1 cellular context compared by ENCODE assay signal in the genomic region with DNA sequence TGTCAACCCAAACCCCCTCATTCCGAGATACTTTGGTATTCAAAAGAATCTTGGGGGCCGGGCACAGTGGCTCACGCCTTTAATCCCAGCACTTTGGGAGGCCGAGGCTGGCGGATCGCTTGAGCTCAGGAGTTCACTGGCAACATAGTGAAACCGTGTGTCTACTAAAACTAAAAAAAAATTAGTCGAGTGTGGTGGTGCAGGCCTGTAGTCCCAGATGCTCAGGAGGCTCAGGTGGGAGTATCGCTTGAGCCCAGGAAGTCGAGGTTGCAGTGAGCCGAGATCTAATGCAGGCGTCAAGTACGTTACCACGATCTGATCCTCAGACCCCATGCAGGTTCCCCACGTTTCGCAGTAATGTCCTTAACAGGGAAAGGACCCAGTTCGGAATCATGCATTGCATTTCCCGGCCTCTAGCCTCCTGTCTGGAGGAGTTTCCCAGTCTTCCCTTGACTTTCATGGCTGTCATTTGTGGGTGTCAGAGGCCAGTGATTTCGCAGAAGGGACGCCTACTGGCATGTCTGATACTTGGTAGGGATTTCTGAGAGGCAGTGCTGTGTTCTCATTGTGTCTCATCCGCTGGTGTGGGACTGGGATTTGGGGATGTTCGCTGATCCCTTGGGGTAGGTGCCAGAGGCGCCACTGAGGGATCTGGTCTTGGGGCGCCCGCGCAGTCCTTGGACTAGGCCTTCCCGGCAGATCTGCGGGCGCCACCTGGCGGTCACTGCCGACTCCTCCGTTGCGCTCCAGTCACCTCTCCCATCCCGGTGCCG.
A peak's percentile ranks its signal among the peaks of the same experiment; 100 is the strongest.
TF ChIP-seq lines count a peak whose summit lies in the region.

No MANE protein-coding gene starts in this region.

TF ChIP-seq in HepG2, 621 proteins besides CTCF, POLR2A, EP300 and RAD21 (continued from another document and continues in another):
- TF ChIP-seq PAX8 (CRISPR knock-in tag; IDR thresholded peaks at IDR 0.05; ENCODE audit: borderline replicate concordance) (no peak), ISX (CRISPR knock-in tag; conservative IDR thresholded peaks at IDR 0.05) (no peak), NFKBIZ (CRISPR knock-in tag; IDR thresholded peaks at IDR 0.05) (no peak), ZNF792 (CRISPR knock-in tag; IDR thresholded peaks at IDR 0.05) (peak; percentile 47; the same call in 1 of the 2 replicates), CHD4 (IDR thresholded peaks at IDR 0.05; ENCODE audit: borderline replicate concordance, low read length) (no peak), TBP (CRISPR knock-in tag; IDR thresholded peaks at IDR 0.05) (no peak), ZNF251 (CRISPR knock-in tag; IDR thresholded peaks at IDR 0.05) (no peak), FOXA3 (CRISPR knock-in tag; IDR thresholded peaks at IDR 0.05) (0 out of 2 replicates have a peak, but pooled peaks have one; percentile 17), ZNF816 (CRISPR knock-in tag; IDR thresholded peaks at IDR 0.05; ENCODE audit: borderline replicate concordance) (no peak), MAFF (IDR thresholded peaks at IDR 0.05; ENCODE audit: low read depth, low read length) (no peak), ZNF761 (CRISPR knock-in tag; conservative IDR thresholded peaks at IDR 0.05) (no peak), ZNF501 (CRISPR knock-in tag; IDR thresholded peaks at IDR 0.05) (peak; percentile 21; the same call in 1 of the 2 replicates), ZNF30 (CRISPR knock-in tag; IDR thresholded peaks at IDR 0.05) (no peak), ZNF256 (CRISPR knock-in tag; conservative IDR thresholded peaks at IDR 0.05) (no peak), NFYB (CRISPR knock-in tag; IDR thresholded peaks at IDR 0.05) (0 out of 2 replicates have a peak, but pooled peaks have one; percentile 21), CEBPG (CRISPR knock-in tag; IDR thresholded peaks at IDR 0.05) (no peak), SRF (IDR thresholded peaks at IDR 0.05; ENCODE audit: low read depth, low read length) (no peak), ZNF781 (CRISPR knock-in tag; IDR thresholded peaks at IDR 0.05; ENCODE audit: borderline replicate concordance, not compliant biosample characterization) (no peak), MEIS2 (CRISPR knock-in tag; IDR thresholded peaks at IDR 0.05) (0 out of 2 replicates have a peak, but pooled peaks have one; percentile 20), SMAD9 (CRISPR knock-in tag; IDR thresholded peaks at IDR 0.05) (no peak)
- TF ChIP-seq, protein P1, sequence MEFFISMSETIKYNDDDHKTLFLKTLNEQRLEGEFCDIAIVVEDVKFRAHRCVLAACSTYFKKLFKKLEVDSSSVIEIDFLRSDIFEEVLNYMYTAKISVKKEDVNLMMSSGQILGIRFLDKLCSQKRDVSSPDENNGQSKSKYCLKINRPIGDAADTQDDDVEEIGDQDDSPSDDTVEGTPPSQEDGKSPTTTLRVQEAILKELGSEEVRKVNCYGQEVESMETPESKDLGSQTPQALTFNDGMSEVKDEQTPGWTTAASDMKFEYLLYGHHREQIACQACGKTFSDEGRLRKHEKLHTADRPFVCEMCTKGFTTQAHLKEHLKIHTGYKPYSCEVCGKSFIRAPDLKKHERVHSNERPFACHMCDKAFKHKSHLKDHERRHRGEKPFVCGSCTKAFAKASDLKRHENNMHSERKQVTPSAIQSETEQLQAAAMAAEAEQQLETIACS (CRISPR knock-in tag; IDR thresholded peaks at IDR 0.05) = peak; percentile 45; the same call in 1 of the 2 replicates
- TF ChIP-seq, protein P2, sequence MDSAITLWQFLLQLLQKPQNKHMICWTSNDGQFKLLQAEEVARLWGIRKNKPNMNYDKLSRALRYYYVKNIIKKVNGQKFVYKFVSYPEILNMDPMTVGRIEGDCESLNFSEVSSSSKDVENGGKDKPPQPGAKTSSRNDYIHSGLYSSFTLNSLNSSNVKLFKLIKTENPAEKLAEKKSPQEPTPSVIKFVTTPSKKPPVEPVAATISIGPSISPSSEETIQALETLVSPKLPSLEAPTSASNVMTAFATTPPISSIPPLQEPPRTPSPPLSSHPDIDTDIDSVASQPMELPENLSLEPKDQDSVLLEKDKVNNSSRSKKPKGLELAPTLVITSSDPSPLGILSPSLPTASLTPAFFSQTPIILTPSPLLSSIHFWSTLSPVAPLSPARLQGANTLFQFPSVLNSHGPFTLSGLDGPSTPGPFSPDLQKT (CRISPR knock-in tag; IDR thresholded peaks at IDR 0.05; ENCODE audit: borderline replicate concordance) = no peak
- TF ChIP-seq, protein P3, sequence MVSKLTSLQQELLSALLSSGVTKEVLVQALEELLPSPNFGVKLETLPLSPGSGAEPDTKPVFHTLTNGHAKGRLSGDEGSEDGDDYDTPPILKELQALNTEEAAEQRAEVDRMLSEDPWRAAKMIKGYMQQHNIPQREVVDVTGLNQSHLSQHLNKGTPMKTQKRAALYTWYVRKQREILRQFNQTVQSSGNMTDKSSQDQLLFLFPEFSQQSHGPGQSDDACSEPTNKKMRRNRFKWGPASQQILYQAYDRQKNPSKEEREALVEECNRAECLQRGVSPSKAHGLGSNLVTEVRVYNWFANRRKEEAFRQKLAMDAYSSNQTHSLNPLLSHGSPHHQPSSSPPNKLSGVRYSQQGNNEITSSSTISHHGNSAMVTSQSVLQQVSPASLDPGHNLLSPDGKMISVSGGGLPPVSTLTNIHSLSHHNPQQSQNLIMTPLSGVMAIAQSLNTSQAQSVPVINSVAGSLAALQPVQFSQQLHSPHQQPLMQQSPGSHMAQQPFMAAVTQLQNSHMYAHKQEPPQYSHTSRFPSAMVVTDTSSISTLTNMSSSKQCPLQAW (CRISPR knock-in tag; IDR thresholded peaks at IDR 0.05) = 0 out of 2 replicates have a peak, but pooled peaks have one; percentile 12
- TF ChIP-seq, protein P4, sequence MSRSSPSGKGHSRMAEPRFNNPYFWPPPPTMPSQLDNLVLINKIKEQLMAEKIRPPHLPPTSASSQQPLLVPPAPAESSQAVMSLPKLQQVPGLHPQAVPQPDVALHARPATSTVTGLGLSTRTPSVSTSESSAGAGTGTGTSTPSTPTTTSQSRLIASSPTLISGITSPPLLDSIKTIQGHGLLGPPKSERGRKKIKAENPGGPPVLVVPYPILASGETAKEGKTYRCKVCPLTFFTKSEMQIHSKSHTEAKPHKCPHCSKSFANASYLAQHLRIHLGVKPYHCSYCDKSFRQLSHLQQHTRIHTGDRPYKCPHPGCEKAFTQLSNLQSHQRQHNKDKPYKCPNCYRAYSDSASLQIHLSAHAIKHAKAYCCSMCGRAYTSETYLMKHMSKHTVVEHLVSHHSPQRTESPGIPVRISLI (CRISPR knock-in tag; IDR thresholded peaks at IDR 0.05; ENCODE audit: borderline replicate concordance) = no peak
- TF ChIP-seq, protein P5, sequence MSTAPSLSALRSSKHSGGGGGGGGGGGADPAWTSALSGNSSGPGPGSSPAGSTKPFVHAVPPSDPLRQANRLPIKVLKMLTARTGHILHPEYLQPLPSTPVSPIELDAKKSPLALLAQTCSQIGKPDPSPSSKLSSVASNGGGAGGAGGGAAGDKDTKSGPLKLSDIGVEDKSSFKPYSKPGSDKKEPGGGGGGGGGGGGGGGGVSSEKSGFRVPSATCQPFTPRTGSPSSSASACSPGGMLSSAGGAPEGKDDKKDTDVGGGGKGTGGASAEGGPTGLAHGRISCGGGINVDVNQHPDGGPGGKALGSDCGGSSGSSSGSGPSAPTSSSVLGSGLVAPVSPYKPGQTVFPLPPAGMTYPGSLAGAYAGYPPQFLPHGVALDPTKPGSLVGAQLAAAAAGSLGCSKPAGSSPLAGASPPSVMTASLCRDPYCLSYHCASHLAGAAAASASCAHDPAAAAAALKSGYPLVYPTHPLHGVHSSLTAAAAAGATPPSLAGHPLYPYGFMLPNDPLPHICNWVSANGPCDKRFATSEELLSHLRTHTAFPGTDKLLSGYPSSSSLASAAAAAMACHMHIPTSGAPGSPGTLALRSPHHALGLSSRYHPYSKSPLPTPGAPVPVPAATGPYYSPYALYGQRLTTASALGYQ (CRISPR knock-in tag; IDR thresholded peaks at IDR 0.05) = no peak
- TF ChIP-seq, protein P6, sequence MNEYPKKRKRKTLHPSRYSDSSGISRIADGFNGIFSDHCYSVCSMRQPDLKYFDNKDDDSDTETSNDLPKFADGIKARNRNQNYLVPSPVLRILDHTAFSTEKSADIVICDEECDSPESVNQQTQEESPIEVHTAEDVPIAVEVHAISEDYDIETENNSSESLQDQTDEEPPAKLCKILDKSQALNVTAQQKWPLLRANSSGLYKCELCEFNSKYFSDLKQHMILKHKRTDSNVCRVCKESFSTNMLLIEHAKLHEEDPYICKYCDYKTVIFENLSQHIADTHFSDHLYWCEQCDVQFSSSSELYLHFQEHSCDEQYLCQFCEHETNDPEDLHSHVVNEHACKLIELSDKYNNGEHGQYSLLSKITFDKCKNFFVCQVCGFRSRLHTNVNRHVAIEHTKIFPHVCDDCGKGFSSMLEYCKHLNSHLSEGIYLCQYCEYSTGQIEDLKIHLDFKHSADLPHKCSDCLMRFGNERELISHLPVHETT (CRISPR knock-in tag; conservative IDR thresholded peaks at IDR 0.05) = no peak
- TF ChIP-seq, protein P7, sequence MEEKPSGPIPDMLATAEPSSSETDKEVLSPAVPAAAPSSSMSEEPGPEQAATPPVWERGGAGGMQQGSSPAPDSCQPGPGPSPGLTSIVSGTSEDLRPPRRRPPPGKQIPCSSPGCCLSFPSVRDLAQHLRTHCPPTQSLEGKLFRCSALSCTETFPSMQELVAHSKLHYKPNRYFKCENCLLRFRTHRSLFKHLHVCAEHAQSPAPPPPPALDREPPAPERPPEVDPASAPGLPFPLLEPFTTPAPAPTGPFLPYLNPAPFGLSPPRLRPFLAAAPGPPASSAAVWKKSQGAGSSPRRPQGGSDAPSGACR (CRISPR knock-in tag; IDR thresholded peaks at IDR 0.05) = no peak
- TF ChIP-seq, protein P8, sequence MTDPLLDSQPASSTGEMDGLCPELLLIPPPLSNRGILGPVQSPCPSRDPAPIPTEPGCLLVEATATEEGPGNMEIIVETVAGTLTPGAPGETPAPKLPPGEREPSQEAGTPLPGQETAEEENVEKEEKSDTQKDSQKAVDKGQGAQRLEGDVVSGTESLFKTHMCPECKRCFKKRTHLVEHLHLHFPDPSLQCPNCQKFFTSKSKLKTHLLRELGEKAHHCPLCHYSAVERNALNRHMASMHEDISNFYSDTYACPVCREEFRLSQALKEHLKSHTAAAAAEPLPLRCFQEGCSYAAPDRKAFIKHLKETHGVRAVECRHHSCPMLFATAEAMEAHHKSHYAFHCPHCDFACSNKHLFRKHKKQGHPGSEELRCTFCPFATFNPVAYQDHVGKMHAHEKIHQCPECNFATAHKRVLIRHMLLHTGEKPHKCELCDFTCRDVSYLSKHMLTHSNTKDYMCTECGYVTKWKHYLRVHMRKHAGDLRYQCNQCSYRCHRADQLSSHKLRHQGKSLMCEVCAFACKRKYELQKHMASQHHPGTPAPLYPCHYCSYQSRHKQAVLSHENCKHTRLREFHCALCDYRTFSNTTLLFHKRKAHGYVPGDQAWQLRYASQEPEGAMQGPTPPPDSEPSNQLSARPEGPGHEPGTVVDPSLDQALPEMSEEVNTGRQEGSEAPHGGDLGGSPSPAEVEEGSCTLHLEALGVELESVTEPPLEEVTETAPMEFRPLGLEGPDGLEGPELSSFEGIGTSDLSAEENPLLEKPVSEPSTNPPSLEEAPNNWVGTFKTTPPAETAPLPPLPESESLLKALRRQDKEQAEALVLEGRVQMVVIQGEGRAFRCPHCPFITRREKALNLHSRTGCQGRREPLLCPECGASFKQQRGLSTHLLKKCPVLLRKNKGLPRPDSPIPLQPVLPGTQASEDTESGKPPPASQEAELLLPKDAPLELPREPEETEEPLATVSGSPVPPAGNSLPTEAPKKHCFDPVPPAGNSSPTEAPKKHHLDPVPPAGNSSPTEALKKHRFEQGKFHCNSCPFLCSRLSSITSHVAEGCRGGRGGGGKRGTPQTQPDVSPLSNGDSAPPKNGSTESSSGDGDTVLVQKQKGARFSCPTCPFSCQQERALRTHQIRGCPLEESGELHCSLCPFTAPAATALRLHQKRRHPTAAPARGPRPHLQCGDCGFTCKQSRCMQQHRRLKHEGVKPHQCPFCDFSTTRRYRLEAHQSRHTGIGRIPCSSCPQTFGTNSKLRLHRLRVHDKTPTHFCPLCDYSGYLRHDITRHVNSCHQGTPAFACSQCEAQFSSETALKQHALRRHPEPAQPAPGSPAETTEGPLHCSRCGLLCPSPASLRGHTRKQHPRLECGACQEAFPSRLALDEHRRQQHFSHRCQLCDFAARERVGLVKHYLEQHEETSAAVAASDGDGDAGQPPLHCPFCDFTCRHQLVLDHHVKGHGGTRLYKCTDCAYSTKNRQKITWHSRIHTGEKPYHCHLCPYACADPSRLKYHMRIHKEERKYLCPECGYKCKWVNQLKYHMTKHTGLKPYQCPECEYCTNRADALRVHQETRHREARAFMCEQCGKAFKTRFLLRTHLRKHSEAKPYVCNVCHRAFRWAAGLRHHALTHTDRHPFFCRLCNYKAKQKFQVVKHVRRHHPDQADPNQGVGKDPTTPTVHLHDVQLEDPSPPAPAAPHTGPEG (CRISPR knock-in tag; IDR thresholded peaks at IDR 0.05) = peak; percentile 50; the same call in 1 of the 2 replicates
- TF ChIP-seq, protein P9, sequence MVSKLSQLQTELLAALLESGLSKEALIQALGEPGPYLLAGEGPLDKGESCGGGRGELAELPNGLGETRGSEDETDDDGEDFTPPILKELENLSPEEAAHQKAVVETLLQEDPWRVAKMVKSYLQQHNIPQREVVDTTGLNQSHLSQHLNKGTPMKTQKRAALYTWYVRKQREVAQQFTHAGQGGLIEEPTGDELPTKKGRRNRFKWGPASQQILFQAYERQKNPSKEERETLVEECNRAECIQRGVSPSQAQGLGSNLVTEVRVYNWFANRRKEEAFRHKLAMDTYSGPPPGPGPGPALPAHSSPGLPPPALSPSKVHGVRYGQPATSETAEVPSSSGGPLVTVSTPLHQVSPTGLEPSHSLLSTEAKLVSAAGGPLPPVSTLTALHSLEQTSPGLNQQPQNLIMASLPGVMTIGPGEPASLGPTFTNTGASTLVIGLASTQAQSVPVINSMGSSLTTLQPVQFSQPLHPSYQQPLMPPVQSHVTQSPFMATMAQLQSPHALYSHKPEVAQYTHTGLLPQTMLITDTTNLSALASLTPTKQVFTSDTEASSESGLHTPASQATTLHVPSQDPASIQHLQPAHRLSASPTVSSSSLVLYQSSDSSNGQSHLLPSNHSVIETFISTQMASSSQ (IDR thresholded peaks at IDR 0.05; ENCODE audit: low read depth) = no peak
- TF ChIP-seq, protein P9 (CRISPR knock-in tag; IDR thresholded peaks at IDR 0.05; ENCODE audit: borderline replicate concordance) = no peak
- TF ChIP-seq, protein P10, sequence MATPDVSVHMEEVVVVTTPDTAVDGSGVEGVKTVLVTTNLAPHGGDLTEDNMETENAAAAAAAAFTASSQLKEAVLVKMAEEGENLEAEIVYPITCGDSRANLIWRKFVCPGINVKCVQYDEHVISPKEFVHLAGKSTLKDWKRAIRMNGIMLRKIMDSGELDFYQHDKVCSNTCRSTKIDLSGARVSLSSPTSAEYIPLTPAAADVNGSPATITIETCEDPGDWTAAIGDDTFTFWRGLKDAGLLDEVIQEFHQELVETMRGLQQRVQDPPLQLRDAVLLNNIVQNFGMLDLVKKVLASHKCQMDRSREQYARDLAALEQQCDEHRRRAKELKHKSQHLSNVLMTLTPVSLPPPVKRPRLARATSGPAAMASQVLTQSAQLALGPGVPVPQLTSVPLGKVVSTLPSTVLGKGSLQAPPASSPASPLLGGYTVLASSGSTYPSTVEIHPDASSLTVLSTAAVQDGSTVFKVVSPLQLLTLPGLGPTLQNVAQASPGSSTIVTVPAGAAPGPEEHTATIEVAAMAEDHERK (CRISPR knock-in tag; IDR thresholded peaks at IDR 0.05; ENCODE audit: low read depth) = no peak
